In the genomic region with DNA sequence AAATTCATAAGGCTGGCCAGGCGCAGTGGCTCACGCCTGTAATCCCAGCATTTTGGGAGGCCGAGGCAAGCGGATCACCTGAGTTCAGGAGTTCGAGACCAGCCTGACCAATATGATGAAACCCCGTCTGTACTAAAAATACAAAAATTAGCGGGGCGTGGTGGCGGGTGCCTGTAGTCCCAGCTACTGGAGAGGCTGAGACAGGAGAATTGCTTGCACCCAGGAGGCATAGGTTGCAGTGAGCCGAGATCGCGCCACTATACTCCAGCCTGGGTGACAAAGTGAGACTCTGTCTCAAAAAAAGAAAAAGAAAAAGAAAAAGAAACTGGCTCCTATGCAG, we compare ENCODE assay signal across 1 cellular context.
TF ChIP-seq lines count a peak whose summit lies in the region.

No MANE protein-coding gene starts in this region.

TF ChIP-seq in HepG2, 621 proteins besides CTCF, POLR2A, EP300 and RAD21:
- TF ChIP-seq, protein P1, sequence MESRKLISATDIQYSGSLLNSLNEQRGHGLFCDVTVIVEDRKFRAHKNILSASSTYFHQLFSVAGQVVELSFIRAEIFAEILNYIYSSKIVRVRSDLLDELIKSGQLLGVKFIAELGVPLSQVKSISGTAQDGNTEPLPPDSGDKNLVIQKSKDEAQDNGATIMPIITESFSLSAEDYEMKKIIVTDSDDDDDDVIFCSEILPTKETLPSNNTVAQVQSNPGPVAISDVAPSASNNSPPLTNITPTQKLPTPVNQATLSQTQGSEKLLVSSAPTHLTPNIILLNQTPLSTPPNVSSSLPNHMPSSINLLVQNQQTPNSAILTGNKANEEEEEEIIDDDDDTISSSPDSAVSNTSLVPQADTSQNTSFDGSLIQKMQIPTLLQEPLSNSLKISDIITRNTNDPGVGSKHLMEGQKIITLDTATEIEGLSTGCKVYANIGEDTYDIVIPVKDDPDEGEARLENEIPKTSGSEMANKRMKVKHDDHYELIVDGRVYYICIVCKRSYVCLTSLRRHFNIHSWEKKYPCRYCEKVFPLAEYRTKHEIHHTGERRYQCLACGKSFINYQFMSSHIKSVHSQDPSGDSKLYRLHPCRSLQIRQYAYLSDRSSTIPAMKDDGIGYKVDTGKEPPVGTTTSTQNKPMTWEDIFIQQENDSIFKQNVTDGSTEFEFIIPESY (CRISPR knock-in tag; IDR thresholded peaks at IDR 0.05): peak; percentile 84; the same call in 1 of the 2 replicates
